ENCODE assay signal across 8 cellular contexts in genomic region chrX:55716937-55717336, GRCh38. TPM values are rescaled to one million over a fixed set of nuclear protein-coding genes. Genes with fewer than 3 reads are reported as not detected.
A peak's percentile ranks its signal among the peaks of the same experiment; 100 is the strongest.
DNase-seq lines count a peak whose midpoint lies in the region; FAIRE-seq and TF ChIP-seq lines count a peak whose summit lies in the region.

No MANE protein-coding gene starts in this region.

- H3K9me3 Mint-ChIP-seq in T-helper 2 cell treated with Interferon-gamma antibody and Interleukin-4, amounts not matched to agents 5 μg/mL and 100 μg/mL, for 36 hours: no peaks in the 10 kb centered on the region
- H3K9me3 Mint-ChIP-seq in activated T-helper 2 cell treated with anti-CD3 and anti-CD28 coated beads, Interferon-gamma antibody, Interleukin-2, Interleukin-4, amounts not matched to agents 10 μg/mL and 5 μg/mL and 100 μg/mL, durations not matched to agents 14 hours and 24 hours and 36 hours: peaks cover 8% of the 10 kb centered on the region

- H3K4me3 ChIP-seq in keratinocyte (ENCODE audit: control insufficient read depth in 2 of 3, extremely low read depth in 1 of 3, insufficient read depth in 2 of 3, low read depth in 1 of 3, low read length in 3 of 3): peak overlapping the region in 1 of 3 experiments; percentile 15
- peak overlapping the region; percentile 57 for H3K4me3 ChIP-seq in suprapubic skin

- no peaks in the 10 kb centered on the region for H4K20me1 ChIP-seq in keratinocyte (ENCODE audit: control insufficient read depth, extremely low read depth, insufficient read depth, low read length)

- intact Hi-C loops in activated T-helper 2 cell treated with anti-CD3 and anti-CD28 coated beads, Interferon-gamma antibody, Interleukin-2, Interleukin-4, amounts not matched to agents 10 μg/mL and 5 μg/mL and 100 μg/mL, durations not matched to agents 14 hours and 24 hours and 36 hours (cut with micrococcal nuclease): loop anchor here (2.0 to 5.0 kb wide), 5 partner anchors 192 to 1405 kb away; partner anchors contain the start of genes NBDY, SPIN2B and UBQLN2

- H3K27ac ChIP-seq in keratinocyte (ENCODE audit: control insufficient read depth, insufficient read depth, low read length): no peak overlapping the region
- H3K27ac ChIP-seq in suprapubic skin: peak overlapping the region; percentile 90

- no peaks in the 10 kb centered on the region for H3K36me3 ChIP-seq in keratinocyte (ENCODE audit: control insufficient read depth in 2 of 2, extremely low read depth in 1 of 2, insufficient read depth in 2 of 2, low read length in 2 of 2)
- H3K36me3 ChIP-seq in suprapubic skin: peaks cover 9% of the 10 kb centered on the region

- H3K79me2 ChIP-seq in keratinocyte (ENCODE audit: control insufficient read depth, insufficient read depth, low read length): peaks cover 4% of the 10 kb centered on the region

- no peak overlapping the region for H3K9ac ChIP-seq in keratinocyte (ENCODE audit: control insufficient read depth, extremely low read depth, insufficient read depth, low read length)

- DNase-seq in T-helper 2 cell treated with Interferon-gamma antibody and Interleukin-4, amounts not matched to agents 5 μg/mL and 100 μg/mL, for 36 hours (ENCODE audit: low spot score): no peak
- no peak for DNase-seq in T-helper 2 cell
- DNase-seq in activated T-helper 2 cell treated with anti-CD3 and anti-CD28 coated beads, Interferon-gamma antibody, Interleukin-2, Interleukin-4, amounts not matched to agents 10 μg/mL and 5 μg/mL and 100 μg/mL, durations not matched to agents 14 hours and 24 hours and 36 hours (ENCODE audit: low spot score): no peak
- no peak for DNase-seq in keratinocyte (ENCODE audit: low read depth, low spot score)
- DNase-seq in suprapubic skin (ENCODE audit: low spot score in 2 of 2): no peak
- no peak for DNase-seq in GM03348 (ENCODE audit: low spot score)
- DNase-seq in NCI-H526 treated with DMSO at 0.1 percent for 48 hours (lab: John Stamatoyannopoulos, UW): no peak
- DNase-seq in H4 (ENCODE audit: low spot score): no peak

- H3K9me3 ChIP-seq in keratinocyte (ENCODE audit: control insufficient read depth, low read depth, low read length) (no peaks in the 10 kb centered on the region), suprapubic skin (no peaks in the 10 kb centered on the region)

- H3K27ac Mint-ChIP-seq in T-helper 2 cell treated with Interferon-gamma antibody and Interleukin-4, amounts not matched to agents 5 μg/mL and 100 μg/mL, for 36 hours: peak overlapping the region; percentile 70
- H3K27ac Mint-ChIP-seq in activated T-helper 2 cell treated with anti-CD3 and anti-CD28 coated beads, Interferon-gamma antibody, Interleukin-2, Interleukin-4, amounts not matched to agents 10 μg/mL and 5 μg/mL and 100 μg/mL, durations not matched to agents 14 hours and 24 hours and 36 hours: peak overlapping the region; percentile 55

- no peaks in the 10 kb centered on the region for H3K4me1 ChIP-seq in keratinocyte (ENCODE audit: control insufficient read depth, extremely low read depth, insufficient read depth, low read length)
- peaks cover 11% of the 10 kb centered on the region for H3K4me1 ChIP-seq in suprapubic skin

- H3K9me1 ChIP-seq in keratinocyte (ENCODE audit: control insufficient read depth, extremely low read depth, insufficient read depth, low read length): no peaks in the 10 kb centered on the region

- peak overlapping the region; percentile 41 for H3K4me2 ChIP-seq in keratinocyte (ENCODE audit: control insufficient read depth, extremely low read depth, insufficient read depth, low read depth, low read length)

- peaks cover 8% of the 10 kb centered on the region for H3K36me3 Mint-ChIP-seq in T-helper 2 cell treated with Interferon-gamma antibody and Interleukin-4, amounts not matched to agents 5 μg/mL and 100 μg/mL, for 36 hours (ENCODE audit: low read depth)
- H3K36me3 Mint-ChIP-seq in activated T-helper 2 cell treated with anti-CD3 and anti-CD28 coated beads, Interferon-gamma antibody, Interleukin-2, Interleukin-4, amounts not matched to agents 10 μg/mL and 5 μg/mL and 100 μg/mL, durations not matched to agents 14 hours and 24 hours and 36 hours (ENCODE audit: low read depth): peaks cover 14% of the 10 kb centered on the region

- H3K4me3 Mint-ChIP-seq in T-helper 2 cell treated with Interferon-gamma antibody and Interleukin-4, amounts not matched to agents 5 μg/mL and 100 μg/mL, for 36 hours: peak overlapping the region; percentile 94
- peak overlapping the region; percentile 87 for H3K4me3 Mint-ChIP-seq in activated T-helper 2 cell treated with anti-CD3 and anti-CD28 coated beads, Interferon-gamma antibody, Interleukin-2, Interleukin-4, amounts not matched to agents 10 μg/mL and 5 μg/mL and 100 μg/mL, durations not matched to agents 14 hours and 24 hours and 36 hours (ENCODE audit: low read depth)

- TF ChIP-seq CTCF in keratinocyte (optimal IDR thresholded peaks at IDR 0.05 in 1 of 3, IDR thresholded peaks at IDR 0.05 in 1 of 3, conservative IDR thresholded peaks at IDR 0.05 in 1 of 3; ENCODE audit: extremely low read depth in 1 of 3, insufficient read depth in 2 of 3, low read length in 3 of 3) (no peak), suprapubic skin (IDR thresholded peaks at IDR 0.05) (no peak)

- H3K27me3 ChIP-seq in keratinocyte (ENCODE audit: control insufficient read depth, extremely low read depth, insufficient read depth, low read length) (no peaks in the 10 kb centered on the region), suprapubic skin (no peaks in the 10 kb centered on the region)

- H3K27me3 Mint-ChIP-seq in T-helper 2 cell treated with Interferon-gamma antibody and Interleukin-4, amounts not matched to agents 5 μg/mL and 100 μg/mL, for 36 hours (ENCODE audit: low read depth): no peaks in the 10 kb centered on the region
- H3K27me3 Mint-ChIP-seq in activated T-helper 2 cell treated with anti-CD3 and anti-CD28 coated beads, Interferon-gamma antibody, Interleukin-2, Interleukin-4, amounts not matched to agents 10 μg/mL and 5 μg/mL and 100 μg/mL, durations not matched to agents 14 hours and 24 hours and 36 hours (ENCODE audit: low read depth): no peaks in the 10 kb centered on the region

- no peak for TF ChIP-seq POLR2A in suprapubic skin (IDR thresholded peaks at IDR 0.05)

- no peak for FAIRE-seq in keratinocyte (lab: Jason Lieb, UNC)

- H3K4me1 Mint-ChIP-seq in T-helper 2 cell treated with Interferon-gamma antibody and Interleukin-4, amounts not matched to agents 5 μg/mL and 100 μg/mL, for 36 hours (ENCODE audit: low read depth): peaks cover 17% of the 10 kb centered on the region
- peaks cover 17% of the 10 kb centered on the region for H3K4me1 Mint-ChIP-seq in activated T-helper 2 cell treated with anti-CD3 and anti-CD28 coated beads, Interferon-gamma antibody, Interleukin-2, Interleukin-4, amounts not matched to agents 10 μg/mL and 5 μg/mL and 100 μg/mL, durations not matched to agents 14 hours and 24 hours and 36 hours (ENCODE audit: low read depth)

- WGBS in suprapubic skin: 38% methylated on average over 3 of the region's 3 CpGs

- dilution Hi-C loops in keratinocyte (cut with MboI; ENCODE audit: extremely low pct_ligation_motif_present, low sequenced_read_pairs): no loop called here

- TF ChIP-seq EP300 in suprapubic skin (IDR thresholded peaks at IDR 0.05): no peak

- H2AFZ ChIP-seq in keratinocyte (ENCODE audit: control insufficient read depth, low read length): peak overlapping the region; percentile 71

RNA-seq across cellular contexts. Expression of gene RRAGB, which starts 0.6 kb away (rescaled TPM):
- 5.2 and 6.4 TPM in 2 replicates for total RNA-seq in activated T-helper 2 cell treated with anti-CD3 and anti-CD28 coated beads, Interferon-gamma antibody, Interleukin-2, Interleukin-4, amounts not matched to agents 10 μg/mL and 5 μg/mL and 100 μg/mL, durations not matched to agents 14 hours and 24 hours and 36 hours
- 10.2 to 28.5 TPM (median 18.9 TPM) in 3 replicates for polyA plus RNA-seq in keratinocyte
- polyA plus RNA-seq in keratinocyte (2011; ENCODE audit: low read depth): 19.9 TPM
- 9.8 and 17.1 TPM in 2 replicates for polyA plus RNA-seq in keratinocyte (2011; cell fraction: cytosol; rRNA removed)
- polyA plus RNA-seq in keratinocyte (2011; cell fraction: nucleus; rRNA removed): 46.6 and 51.1 TPM in 2 replicates
- 7.2 and 19.8 TPM in 2 replicates for polyA plus RNA-seq in keratinocyte (2012; ENCODE audit: low replicate concordance)
- polyA minus RNA-seq in keratinocyte: 16.9 to 20.0 TPM (median 17.4 TPM) in 3 replicates
- polyA minus RNA-seq in keratinocyte (2011; cell fraction: cytosol; rRNA and poly(A)+ RNA removed): 13.6 TPM
- polyA minus RNA-seq in keratinocyte (2011; cell fraction: nucleus; rRNA and poly(A)+ RNA removed): 9.5 and 20.5 TPM in 2 replicates
- 10 to 100 TPM; 12.1 to 35.2 (median 17.6) TPM for total RNA-seq in suprapubic skin
- total RNA-seq in H4 (2014; rRNA removed; shearing (Covaris generic)): 7.0 and 8.9 TPM in 2 replicates
